ENCODE assay signal across 12 cellular contexts in the genomic region with DNA sequence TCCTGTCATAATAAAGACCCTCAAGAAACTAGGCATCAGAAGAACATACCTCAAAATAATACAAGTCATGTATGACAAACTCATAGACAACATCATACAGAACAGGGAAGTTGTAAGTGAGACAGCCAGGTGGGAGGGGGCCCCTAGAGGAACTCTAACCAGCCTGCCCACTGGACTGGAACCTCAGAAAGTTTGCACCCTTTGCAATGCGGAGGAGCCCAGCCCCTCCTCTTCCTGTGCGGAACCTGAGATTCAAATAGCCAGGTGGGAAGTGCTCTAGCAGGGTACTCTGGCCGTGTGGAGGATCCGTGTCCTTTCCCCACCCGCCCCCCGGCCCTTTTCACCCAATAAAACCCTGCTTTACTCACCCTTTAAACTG.
DNase-seq lines count a peak whose midpoint lies in the region; ATAC-seq and TF ChIP-seq lines count a peak whose summit lies in the region.
"Had no signal": no experiment of that assay in that cellular context is flagged by ENCODE, and none has a peak within 500 bp of the region (broad histone marks: within the 10 kb centered on the region; RNA-seq: fewer than 3 reads in every experiment).

No MANE protein-coding gene starts in this region.

- H3K4me3 Mint-ChIP-seq in activated CD8-positive, alpha-beta memory T cell treated with anti-CD3 and anti-CD28 coated beads, Interleukin-2, amount 10 ng/mL, durations not matched to agents 7 days and 5 days: no peak overlapping the region

- no peaks in the 10 kb centered on the region for H3K27me3 ChIP-seq in body of pancreas

- H3K27ac ChIP-seq in body of pancreas (no peak overlapping the region), coronary artery (no peak overlapping the region)
- H3K27ac ChIP-seq: parathyroid adenoma had no signal

- TF ChIP-seq CTCF in body of pancreas (IDR thresholded peaks at IDR 0.05) (no peak), coronary artery (IDR thresholded peaks at IDR 0.05) (no peak)

- peaks cover 30% of the 10 kb centered on the region for H3K36me3 Mint-ChIP-seq in activated CD8-positive, alpha-beta memory T cell treated with anti-CD3 and anti-CD28 coated beads, Interleukin-2, amount 10 ng/mL, durations not matched to agents 7 days and 5 days

- H3K27me3 Mint-ChIP-seq in activated CD8-positive, alpha-beta memory T cell treated with anti-CD3 and anti-CD28 coated beads, Interleukin-2, amount 10 ng/mL, durations not matched to agents 7 days and 5 days: no peaks in the 10 kb centered on the region

- no peak overlapping the region for H3K4me3 ChIP-seq in body of pancreas
- H3K4me3 ChIP-seq in coronary artery: no peak overlapping the region

- H3K4me1 Mint-ChIP-seq in activated CD8-positive, alpha-beta memory T cell treated with anti-CD3 and anti-CD28 coated beads, Interleukin-2, amount 10 ng/mL, durations not matched to agents 7 days and 5 days: peaks cover 10% of the 10 kb centered on the region

- peaks cover 0 to 7% (median 0%) of the 10 kb centered on the region in 3 donors for H3K9me3 ChIP-seq in body of pancreas
- H3K9me3 ChIP-seq: SK-N-SH had no signal

- TF ChIP-seq POLR2A in body of pancreas (IDR thresholded peaks at IDR 0.05): no peak

- peak overlapping the region; percentile 30 for H3K27ac Mint-ChIP-seq in activated CD8-positive, alpha-beta memory T cell treated with anti-CD3 and anti-CD28 coated beads, Interleukin-2, amount 10 ng/mL, durations not matched to agents 7 days and 5 days

- no peaks in the 10 kb centered on the region for H3K4me1 ChIP-seq in body of pancreas
- H3K4me1 ChIP-seq: parathyroid adenoma had no signal

- no peaks in the 10 kb centered on the region for H3K36me3 ChIP-seq in body of pancreas (replicated peaks in 1 of 2; ENCODE audit: insufficient read depth in 1 of 2, low read depth in 2 of 2)

- 62 to 67% methylated on average over 6 of the region's 6 CpGs for WGBS in body of pancreas, 2 donors

- DNase-seq in activated CD8-positive, alpha-beta memory T cell treated with anti-CD3 and anti-CD28 coated beads, Interleukin-2, amount 10 ng/mL, durations not matched to agents 7 days and 5 days: no peak
- no peak for DNase-seq in activated CD8-positive, alpha-beta memory T cell treated with anti-CD3 and anti-CD28 coated beads for 24 hours
- DNase-seq in body of pancreas (no peak), RKO (ENCODE audit: low spot score) (no peak), coronary artery (ENCODE audit: low spot score) (no peak), ureter (ENCODE audit: low spot score) (no peak)
- DNase-seq: effector CD4-positive, alpha-beta T cell; NCI-H187; SK-N-SH had no signal

- intact Hi-C loops in body of pancreas (cut with DNase I): no loop called here

- CTCF ChIA-PET in activated CD8-positive, alpha-beta memory T cell treated with anti-CD3 and anti-CD28 coated beads, Interleukin-2, amount 10 ng/mL, durations not matched to agents 7 days and 5 days (lab: Charles Lee): no interaction called here

- H3K9me3 Mint-ChIP-seq in activated CD8-positive, alpha-beta memory T cell treated with anti-CD3 and anti-CD28 coated beads, Interleukin-2, amount 10 ng/mL, durations not matched to agents 7 days and 5 days (ENCODE audit: low read depth): peaks cover 11% of the 10 kb centered on the region

- no peak for ATAC-seq in activated CD8-positive, alpha-beta memory T cell treated with anti-CD3 and anti-CD28 coated beads, Interleukin-2, amount 10 ng/mL, durations not matched to agents 7 days and 5 days
- ATAC-seq in HG02623 (IDR thresholded peaks at IDR 0.05; ENCODE audit: unreplicated experiment): peak; percentile 86
- ATAC-seq in HG03558 (IDR thresholded peaks at IDR 0.05; ENCODE audit: extremely low read depth, unreplicated experiment): peak; percentile 90
- no peak for ATAC-seq in body of pancreas

Comparison
In these comparisons a context has a peak if more than half of its experiments do, and no peak if none do; other contexts are left out.
1. ATAC-seq: peak in HG02623 (single experiment) and HG03558 (single experiment); none in activated CD8-positive, alpha-beta memory T cell treated with anti-CD3 and anti-CD28 coated beads, Interleukin-2, amount 10 ng/mL, durations not matched to agents 7 days and 5 days (single experiment) and body of pancreas (single experiment).